ENCODE assay signal across 35 cellular contexts in the genomic region with DNA sequence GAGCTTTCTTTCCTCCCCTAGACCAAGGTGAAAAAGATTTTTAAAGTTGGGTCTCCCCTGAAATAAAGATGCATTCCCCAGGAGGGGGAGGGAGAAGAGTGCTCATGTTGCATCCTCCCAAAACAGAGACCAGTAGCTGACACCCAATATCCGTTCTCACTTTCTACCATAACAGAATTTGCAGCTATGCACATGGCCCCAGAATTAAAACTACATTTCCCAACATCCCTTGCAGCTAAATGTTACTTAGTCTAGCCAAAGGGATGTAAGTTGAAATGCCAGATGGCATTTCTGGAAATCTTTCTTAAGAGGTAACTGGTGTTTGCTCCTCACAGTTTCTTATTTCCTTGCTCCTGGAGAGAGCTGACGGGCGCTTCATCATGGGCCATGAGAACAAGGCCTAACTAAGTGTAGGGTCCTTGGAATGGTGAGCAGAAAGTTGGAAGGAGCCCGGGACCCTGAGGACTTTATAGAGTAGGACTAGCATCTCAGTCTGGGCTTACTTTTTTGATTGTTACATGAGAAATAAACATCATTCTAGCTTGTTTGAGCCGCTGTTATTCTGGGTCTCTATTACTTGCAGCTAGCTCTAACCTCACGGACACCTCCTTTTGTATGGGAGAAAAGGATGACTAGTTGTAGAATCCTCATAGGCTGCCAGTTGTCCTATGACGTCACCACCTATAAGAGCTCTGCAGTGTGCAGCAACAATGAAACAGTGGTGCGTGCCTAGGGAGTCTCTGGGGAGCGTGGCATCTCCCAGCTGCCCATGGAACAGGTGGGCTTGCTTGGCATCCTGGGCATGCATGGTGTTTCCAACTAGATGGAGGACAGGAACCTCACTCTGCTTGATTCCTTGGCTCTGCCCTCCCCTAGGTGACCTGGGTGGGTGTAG. TPM values are rescaled to one million over a fixed set of nuclear protein-coding genes. Genes with fewer than 3 reads are reported as not detected.
A peak's percentile ranks its signal among the peaks of the same experiment; 100 is the strongest.
DNase-seq lines count a peak whose midpoint lies in the region; ATAC-seq and TF ChIP-seq lines count a peak whose summit lies in the region.
"Had no signal": no experiment of that assay in that cellular context is flagged by ENCODE, and none has a peak within 500 bp of the region (broad histone marks: within the 10 kb centered on the region; RNA-seq: fewer than 3 reads in every experiment).

No MANE protein-coding gene starts in this region.

- H3K27me3 Mint-ChIP-seq in glutamatergic neuron (ENCODE audit: unreplicated experiment), result no peaks in the 10 kb centered on the region

- ATAC-seq in Panc1, result peak; percentile 58; the same call in 1 of the 2 replicates
- ATAC-seq in GM19328 (IDR thresholded peaks at IDR 0.05; ENCODE audit: unreplicated experiment), result no peak
- ATAC-seq: body of pancreas, WTC11 had no signal

- no peak overlapping the region for H3K4me2 ChIP-seq in mesenchymal stem cell (ENCODE audit: low read length, poor library complexity, severe bottlenecking)
- H3K4me2 ChIP-seq: KMS-11, PC-9, smooth muscle cell had no signal

- no peaks in the 10 kb centered on the region for H3K4me1 Mint-ChIP-seq in glutamatergic neuron (ENCODE audit: low read depth, unreplicated experiment)
- H3K4me1 Mint-ChIP-seq: activated CD4-positive, alpha-beta T cell treated with anti-CD3 and anti-CD28 coated beads, Interleukin-2, amount 10 ng/mL, durations not matched to agents 7 days and 5 days; CD4-positive, alpha-beta memory T cell; nephron had no signal

- H3K36me3 Mint-ChIP-seq in glutamatergic neuron (ENCODE audit: unreplicated experiment), result no peaks in the 10 kb centered on the region
- H3K36me3 Mint-ChIP-seq: CD4-positive, alpha-beta memory T cell; WTC11 had no signal

- H3K4me3 ChIP-seq in HEK293 (ENCODE audit: low read depth, low read length) (no peak overlapping the region), Panc1 (ENCODE audit: low read depth in 2 of 2, low read length in 2 of 2) (no peak overlapping the region), mesenchymal stem cell (ENCODE audit: insufficient read depth in 1 of 2, low read depth in 1 of 2, low read length in 2 of 2) (no peak overlapping the region)
- H3K4me3 ChIP-seq: body of pancreas, ovary, PC-9, smooth muscle cell, stomach, tibial artery had no signal

- no peak overlapping the region for H2AK5ac ChIP-seq in mesenchymal stem cell (ENCODE audit: low read length, severe bottlenecking)

- H3K27me3 ChIP-seq in Panc1 (ENCODE audit: control insufficient read depth, insufficient read depth, low read length) (no peaks in the 10 kb centered on the region), mesenchymal stem cell (ENCODE audit: control insufficient read depth in 1 of 2, insufficient read depth in 1 of 2, low read length in 2 of 2) (no peaks in the 10 kb centered on the region)
- H3K27me3 ChIP-seq: body of pancreas, ovary, stomach, tibial artery had no signal

- no peak for TF ChIP-seq CTCF in HEK293 (tag by site-specific recombination; IDR thresholded peaks at IDR 0.05)
- TF ChIP-seq CTCF in Panc1 (IDR thresholded peaks at IDR 0.05), result no peak
- TF ChIP-seq CTCF in glutamatergic neuron (IDR thresholded peaks at IDR 0.05; ENCODE audit: partially characterized antibody, unreplicated experiment), result no peak

- in situ Hi-C loops in Panc1 (cut with HindIII; ENCODE audit: low pct_unique_long_range_greater_than_20kb, low sequenced_read_pairs), result no loop called here

- WGBS in mesenchymal stem cell, result 78% methylated on average over 9 of the region's 9 CpGs

- intact Hi-C loops in Panc1 (cut with micrococcal nuclease; ENCODE audit: unreplicated experiment), result no loop called here

- peak overlapping the region; percentile 65 for H4K91ac ChIP-seq in mesenchymal stem cell (ENCODE audit: low read length)

- no peak overlapping the region for H2BK5ac ChIP-seq in mesenchymal stem cell (ENCODE audit: low read depth, low read length, poor library complexity, severe bottlenecking)

- H3K4me1 ChIP-seq in HEK293 (ENCODE audit: control insufficient read depth, insufficient read depth, low read length) (no peaks in the 10 kb centered on the region), Panc1 (ENCODE audit: control insufficient read depth, insufficient read depth, low read length) (no peaks in the 10 kb centered on the region), mesenchymal stem cell (ENCODE audit: control insufficient read depth, insufficient read depth, low read depth, low read length) (no peaks in the 10 kb centered on the region)
- H3K4me1 ChIP-seq: tibial artery had no signal

- H3K18ac ChIP-seq in mesenchymal stem cell (ENCODE audit: low read depth in 1 of 2, low read length in 2 of 2), result no peak overlapping the region

- H3K79me1 ChIP-seq in mesenchymal stem cell (replicated peaks; ENCODE audit: low read length, poor library complexity, severe bottlenecking), result no peaks in the 10 kb centered on the region

- H3K23ac ChIP-seq in mesenchymal stem cell (ENCODE audit: low read length in 2 of 2), result no peak overlapping the region

- H3K27ac ChIP-seq in HEK293 (ENCODE audit: extremely low read depth, low read depth, low read length), result no peak overlapping the region
- H3K27ac ChIP-seq in Panc1 (ENCODE audit: low read length), result no peak overlapping the region
- H3K27ac ChIP-seq in mesenchymal stem cell (ENCODE audit: low read length, poor library complexity, severe bottlenecking), result no peak overlapping the region
- H3K27ac ChIP-seq: body of pancreas, epithelial cell of prostate, KMS-11, ovary, PC-9, stomach, tibial artery had no signal

- no TSS peak for BruUV-seq in Panc1 (replicated peaks; lab: Mats Ljungman, UMichigan)

- H3K9me3 ChIP-seq in HEK293 (ENCODE audit: control insufficient read depth, insufficient read depth, low read depth, low read length) (no peaks in the 10 kb centered on the region), Panc1 (ENCODE audit: control insufficient read depth, insufficient read depth, low read depth, low read length) (no peaks in the 10 kb centered on the region), mesenchymal stem cell (ENCODE audit: control insufficient read depth, low read length) (no peaks in the 10 kb centered on the region)
- H3K9me3 ChIP-seq: body of pancreas, ovary had no signal

- no peaks in the 10 kb centered on the region for H3K9me3 Mint-ChIP-seq in glutamatergic neuron (ENCODE audit: unreplicated experiment)
- H3K9me3 Mint-ChIP-seq: activated CD4-positive, alpha-beta T cell treated with anti-CD3 and anti-CD28 coated beads, Interleukin-2, amount 10 ng/mL, durations not matched to agents 7 days and 5 days; CD4-positive, alpha-beta memory T cell had no signal

- POLR2A ChIA-PET in HEK293 (lab: Yijun Ruan, JAX) (interaction anchor here (0.9 kb wide), 1 partner anchor 47 kb away, joined by 3 read pairs; a partner anchor contains a TSS), Panc1 (lab: Charles Lee) (no interaction called here)

- no peak overlapping the region for H3K4ac ChIP-seq in mesenchymal stem cell (ENCODE audit: low read depth in 1 of 2, low read length in 2 of 2)

- no peaks in the 10 kb centered on the region for H3K36me3 ChIP-seq in HEK293 (ENCODE audit: control insufficient read depth in 2 of 2, insufficient read depth in 1 of 2, low read length in 2 of 2)
- no peaks in the 10 kb centered on the region for H3K36me3 ChIP-seq in Panc1 (ENCODE audit: control insufficient read depth, insufficient read depth, low read length)
- no peaks in the 10 kb centered on the region for H3K36me3 ChIP-seq in mesenchymal stem cell (ENCODE audit: control insufficient read depth in 1 of 2, insufficient read depth in 2 of 2, low read depth in 1 of 2, low read length in 2 of 2)
- H3K36me3 ChIP-seq: ovary, stomach, tibial artery had no signal

- H2BK15ac ChIP-seq in mesenchymal stem cell (ENCODE audit: low read depth, poor library complexity, severe bottlenecking), result no peak overlapping the region

- no peak overlapping the region for H2BK12ac ChIP-seq in mesenchymal stem cell (ENCODE audit: low read length in 2 of 2)

- no peak overlapping the region for H3K4me3 Mint-ChIP-seq in glutamatergic neuron (ENCODE audit: unreplicated experiment)
- H3K4me3 Mint-ChIP-seq: activated CD4-positive, alpha-beta T cell treated with anti-CD3 and anti-CD28 coated beads, Interleukin-2, amount 10 ng/mL, durations not matched to agents 7 days and 5 days; CD4-positive, alpha-beta memory T cell; nephron; WTC11 had no signal

- no peak overlapping the region for H3K9ac ChIP-seq in mesenchymal stem cell (ENCODE audit: low read length)
- H3K9ac ChIP-seq: KMS-11 had no signal

- no peak overlapping the region for H2AFZ ChIP-seq in mesenchymal stem cell (ENCODE audit: low read depth, low read length)
- H2AFZ ChIP-seq: PC-9 had no signal

- no peak overlapping the region for H3K14ac ChIP-seq in mesenchymal stem cell (ENCODE audit: low read length in 2 of 2)

- H3K27ac Mint-ChIP-seq in glutamatergic neuron (ENCODE audit: unreplicated experiment), result no peak overlapping the region
- H3K27ac Mint-ChIP-seq: activated CD4-positive, alpha-beta T cell treated with anti-CD3 and anti-CD28 coated beads, Interleukin-2, amount 10 ng/mL, durations not matched to agents 7 days and 5 days; CD4-positive, alpha-beta memory T cell; nephron; WTC11 had no signal

- CTCF ChIA-PET in HEK293 (lab: Yijun Ruan, JAX) (interaction anchor here (0.6 kb wide), 1 partner anchor 163 kb away, joined by 4 read pairs; no protein-coding TSS in a partner anchor), Panc1 (lab: Charles Lee) (interaction anchor here (0.6 kb wide), 1 partner anchor 37 kb away, joined by 5 read pairs; no protein-coding TSS in a partner anchor)

- DNase-seq in DMS53 (lab: John Stamatoyannopoulos, UW) (peak; percentile 18), DMS53 treated with DMSO at 0.1 percent for 48 hours (lab: John Stamatoyannopoulos, UW; ENCODE audit: unreplicated experiment) (no peak), Panc1 (ENCODE audit: low read depth, low spot score) (no peak), mesenchymal stem cell (no peak), dermis blood vessel endothelial cell (no peak), glutamatergic neuron (no peak)
- DNase-seq: 8988T; activated CD4-positive, alpha-beta T cell treated with anti-CD3 and anti-CD28 coated beads, Interleukin-2, amount 10 ng/mL, durations not matched to agents 7 days and 5 days; activated naive CD4-positive, alpha-beta T cell treated with Interleukin-2 at 50 U/mL for 16 hours; AML-193; body of pancreas; CD4-positive, alpha-beta memory T cell; cerebellar nuclear complex; GDM1; head of caudate nucleus; kidney; MV-4-11; NCI-H146; NK-92 treated with Interleukin-12 subunit alpha and Interleukin-12 subunit beta, amount 100 ng/mL, for 24 hours; ovary; PC-9; retina; Right ventricle myocardium superior; stimulated activated CD4-positive, alpha-beta T cell treated with anti-CD3 and anti-CD28 coated beads, Interleukin-1b, Interleukin-23, amount 100 ng/mL, for 48 hours; stimulated activated CD8-positive, alpha-beta memory T cell treated with anti-CD3 and anti-CD28 coated beads, Interleukin-4, amount 100 ng/mL, for 48 hours; stomach; T1000; tibial artery had no signal

- no peak overlapping the region for H2BK120ac ChIP-seq in mesenchymal stem cell (ENCODE audit: low read depth, low read length)

- H4K8ac ChIP-seq in mesenchymal stem cell (ENCODE audit: low read length), result peak overlapping the region; percentile 23

RNA-seq across cellular contexts. Expression of a gene that starts 46.1 kb away (rescaled TPM):
- total RNA-seq in Panc1 (2021; ENCODE audit: unreplicated experiment), result 17.0 TPM
- 7.8 TPM for polyA plus RNA-seq in Panc1 (2012; ENCODE audit: insufficient read length)
- polyA plus RNA-seq in mesenchymal stem cell (2013, experiment 1 of 2), result 6.3 TPM
- 6.8 TPM for polyA plus RNA-seq in mesenchymal stem cell (2013, experiment 2 of 2)
- total RNA-seq in dermis blood vessel endothelial cell, result 364 and 485 TPM in 2 replicates
- 9.1 TPM for total RNA-seq in glutamatergic neuron (ENCODE audit: unreplicated experiment)

Comparison
In these comparisons a context has a peak if more than half of its experiments do, and no peak if none do; other contexts are left out.
1. RNA of a gene that starts 46.1 kb away (total RNA-seq): 364 to 485 TPM in dermis blood vessel endothelial cell; 17.0 TPM in Panc1 (single experiment) and 9.1 TPM in glutamatergic neuron (single experiment); every median in the first group is over 10 times any median in the second.